32 cellular contexts compared by ENCODE assay signal in the genomic region with DNA sequence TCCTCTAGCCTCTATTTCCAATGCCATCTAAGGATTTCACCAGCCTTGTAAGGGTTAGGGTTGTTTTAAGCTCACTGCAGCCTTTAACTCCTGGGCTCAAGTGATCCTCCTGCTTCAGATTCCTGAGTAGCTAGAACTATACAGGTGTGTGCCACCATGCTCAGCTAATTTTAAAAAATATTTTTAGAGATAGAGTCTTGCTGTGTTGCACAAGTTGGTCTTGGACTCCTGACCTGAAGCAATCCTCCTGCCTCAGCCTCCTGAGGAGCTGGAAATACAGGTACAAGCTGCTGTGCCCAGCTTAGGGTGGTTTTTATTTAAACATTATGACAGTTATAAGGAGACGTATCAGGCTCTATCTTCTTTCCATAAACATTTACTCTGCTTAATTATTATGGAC.
"Had no signal": no experiment of that assay in that cellular context is flagged by ENCODE, and none has a peak within 500 bp of the region (broad histone marks: within the 10 kb centered on the region; RNA-seq: fewer than 3 reads in every experiment).

No MANE protein-coding gene starts in this region.

- H3K27ac ChIP-seq: adrenal gland, ascending aorta, body of pancreas, brain microvascular endothelial cell, breast epithelium, cardiac muscle cell had no signal

- H3K9me3 ChIP-seq: adrenal gland, ascending aorta, body of pancreas, breast epithelium had no signal

- H3K4me1 ChIP-seq: adrenal gland, body of pancreas, breast epithelium had no signal

- H3K4me3 ChIP-seq: adrenal gland, ascending aorta, body of pancreas, breast epithelium, cardiac muscle cell had no signal

- H3K36me3 ChIP-seq: adrenal gland, ascending aorta, brain microvascular endothelial cell, breast epithelium, cardiac muscle cell had no signal

- DNase-seq: activated effector memory CD4-positive, alpha-beta T cell treated with anti-CD3 and anti-CD28 coated beads, Interleukin-2, amount 50 U/mL, for 16 hours; activated effector memory CD4-positive, alpha-beta T cell treated with Interleukin-2 at 50 U/mL for 16 hours; activated gamma-delta T cell; activated gamma-delta T cell treated with Interleukin-2 at 50 U/mL for 16 hours; activated naive CD4-positive, alpha-beta T cell; activated naive CD4-positive, alpha-beta T cell treated with anti-CD3 and anti-CD28 coated beads for 36 hours; activated naive CD4-positive, alpha-beta T cell treated with anti-CD3 and anti-CD28 coated beads, Interleukin-2, amount 10 ng/mL, durations not matched to agents 7 days and 5 days; activated naive CD4-positive, alpha-beta T cell treated with anti-CD3 and anti-CD28 coated beads, Interleukin-2, amount 50 U/mL, for 16 hours; activated naive CD4-positive, alpha-beta T cell treated with Interleukin-2 at 50 U/mL for 16 hours; activated naive CD8-positive, alpha-beta T cell treated with anti-CD3 and anti-CD28 coated beads for 36 hours; activated naive CD8-positive, alpha-beta T cell treated with anti-CD3 and anti-CD28 coated beads, Interleukin-2, amount 10 ng/mL, durations not matched to agents 7 days and 5 days; activated naive CD8-positive, alpha-beta T cell treated with anti-CD3 and anti-CD28 coated beads, Interleukin-2, amount 50 U/mL, for 24 hours; activated T-cell treated with anti-CD3 and anti-CD28 coated beads, Interleukin-2, amount 50 U/mL, for 1 hour; activated T-cell treated with anti-CD3 and anti-CD28 coated beads, Interleukin-2, amount 50 U/mL, for 24 hours; activated T-cell treated with anti-CD3 and anti-CD28 coated beads, Interleukin-2, amount 50 U/mL, for 4 hours; activated T-cell treated with anti-CD3 and anti-CD28 coated beads, Interleukin-2, amount 50 U/mL, for 48 hours; activated T-cell treated with anti-CD3 and anti-CD28 coated beads, Interleukin-2, amount 50 U/mL, for 72 hours; adrenal gland; amniotic stem cell; amygdala; anterior cingulate cortex; aorta; body of pancreas; brain microvascular endothelial cell; caudate nucleus; central memory CD4-positive, alpha-beta T cell; cerebellar nuclear complex had no signal

- H3K27me3 ChIP-seq: adrenal gland, ascending aorta, body of pancreas, brain microvascular endothelial cell, breast epithelium, cardiac muscle cell had no signal

- ATAC-seq: activated naive CD4-positive, alpha-beta T cell treated with anti-CD3 and anti-CD28 coated beads, Interleukin-2, amount 50 U/mL, for 72 hours; activated naive CD8-positive, alpha-beta T cell treated with anti-CD3 and anti-CD28 coated beads, Interleukin-2, amount 50 U/mL, for 24 hours; activated T-cell treated with anti-CD3 and anti-CD28 coated beads, Interleukin-2, amount 50 U/mL, for 4 hours; activated T-cell treated with anti-CD3 and anti-CD28 coated beads, Interleukin-2, amount 50 U/mL, for 72 hours; activated T-helper 17 cell treated with anti-CD3 and anti-CD28 coated beads, Interleukin-2, amount 50 U/mL, for 72 hours; body of pancreas had no signal
